ENCODE assay signal across 15 cellular contexts in the genomic region with DNA sequence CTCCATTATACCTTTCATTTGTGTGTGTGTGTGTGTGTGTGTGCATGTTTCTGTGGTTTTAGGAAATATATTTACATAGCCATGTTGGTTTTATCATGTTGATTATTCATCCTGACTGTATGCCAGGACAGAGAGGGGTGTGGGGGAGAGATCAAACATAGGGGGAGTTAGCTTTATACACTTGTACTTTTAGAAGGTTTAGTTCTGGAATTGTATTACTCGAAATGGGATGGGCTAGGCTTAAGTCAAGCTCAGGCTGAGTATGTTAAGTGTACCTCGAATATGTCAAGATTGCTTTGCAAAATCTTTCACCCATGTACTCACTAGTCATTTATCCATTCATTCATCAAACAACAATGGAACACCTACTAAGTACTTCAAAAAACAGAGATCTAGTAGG.
DNase-seq lines count a peak whose midpoint lies in the region; ATAC-seq, FAIRE-seq and TF ChIP-seq lines count a peak whose summit lies in the region.
"Had no signal": no experiment of that assay in that cellular context is flagged by ENCODE, and none has a peak within 500 bp of the region (broad histone marks: within the 10 kb centered on the region; RNA-seq: fewer than 3 reads in every experiment).

No MANE protein-coding gene starts in this region.

- H3K27me3 ChIP-seq in psoas muscle (ENCODE audit: insufficient read depth in 3 of 3, low read length in 2 of 3) = no peaks in the 10 kb centered on the region

- TF ChIP-seq CTCF in mucosa of descending colon (IDR thresholded peaks at IDR 0.05) (no peak), psoas muscle (IDR thresholded peaks at IDR 0.05) (no peak)

- H3K36me3 ChIP-seq in mucosa of descending colon (ENCODE audit: low read depth) = no peaks in the 10 kb centered on the region
- H3K36me3 ChIP-seq in psoas muscle (ENCODE audit: insufficient read depth in 1 of 2, low read depth in 1 of 2) = no peaks in the 10 kb centered on the region

- DNase-seq in ELR (ENCODE audit: low read depth) = peak; percentile 4
- DNase-seq in RPMI7951 (ENCODE audit: low read depth) = peak; percentile 18
- peak; percentile 24 for DNase-seq in epithelial cell of prostate (ENCODE audit: low read depth, low spot score)
- no peak for DNase-seq in mucosa of descending colon
- no peak for DNase-seq in psoas muscle
- no peak for DNase-seq in KBM-7
- DNase-seq in GM19239 (ENCODE audit: insufficient read length, low spot score) = no peak
- DNase-seq: CD4-positive, alpha-beta T cell; NCI-H1417 treated with DMSO at 0.1 percent for 48 hours; NCI-H2029; NCI-H524; OCI-M1 had no signal

- ATAC-seq in mucosa of descending colon = peak; percentile 58
- no peak for ATAC-seq in psoas muscle
- no peak for ATAC-seq in GM18858 (IDR thresholded peaks at IDR 0.05; ENCODE audit: unreplicated experiment)
- ATAC-seq: HCT116 had no signal

- H3K4me1 ChIP-seq in mucosa of descending colon (ENCODE audit: low read depth) (peaks cover 12% of the 10 kb centered on the region), psoas muscle (no peaks in the 10 kb centered on the region)

- no peak overlapping the region for H3K4me3 ChIP-seq in mucosa of descending colon
- H3K4me3 ChIP-seq in psoas muscle = no peak overlapping the region

- in situ Hi-C loops in KBM-7 (cut with MboI; ENCODE audit: low pct_unique_long_range_greater_than_20kb, low sequenced_read_pairs) = no loop called here

- intact Hi-C loops in mucosa of descending colon (cut with DNase I, micrococcal nuclease) (no loop called here), psoas muscle (cut with DNase I) (no loop called here)

- WGBS in psoas muscle, 3 donors = 57 to 78% (median 66%) methylated on average over 2 of the region's 2 CpGs

- no peaks in the 10 kb centered on the region for H3K9me3 ChIP-seq in mucosa of descending colon
- H3K9me3 ChIP-seq in psoas muscle = no peaks in the 10 kb centered on the region

- H3K27ac ChIP-seq in epithelial cell of prostate (no peak overlapping the region), psoas muscle (no peak overlapping the region)

- no peak for FAIRE-seq in GM19239 (lab: Jason Lieb, UNC)
- FAIRE-seq: GM18507 had no signal

Comparison
In these comparisons a context has a peak if more than half of its experiments do, and no peak if none do; other contexts are left out.
1. DNase-seq: peak in ELR (single experiment), RPMI7951 (single experiment) and epithelial cell of prostate (single experiment); none in mucosa of descending colon (0 of 3), psoas muscle (0 of 2), KBM-7 (single experiment) and GM19239 (single experiment).